ENCODE assay signal across 8 cellular contexts in the genomic region with DNA sequence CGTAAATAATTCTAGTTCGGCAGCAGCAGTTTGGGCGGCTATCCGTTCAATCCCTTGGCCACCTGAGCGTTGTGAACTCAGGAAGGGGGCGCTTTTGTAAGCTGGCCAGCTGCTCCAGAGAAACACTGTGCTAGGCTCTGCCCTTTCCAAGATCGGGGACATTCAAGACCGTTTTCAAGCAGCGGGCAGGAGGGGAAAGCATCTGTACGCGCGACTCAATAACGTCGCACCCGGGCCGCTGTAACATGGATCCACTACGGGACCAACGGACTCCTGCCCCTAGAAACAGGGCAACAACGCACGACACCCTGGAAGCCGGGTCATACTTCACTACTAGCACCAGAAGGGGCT. TPM values are rescaled to one million over a fixed set of nuclear protein-coding genes. Genes with fewer than 3 reads are reported as not detected.
DNase-seq lines count a peak whose midpoint lies in the region; ATAC-seq and TF ChIP-seq lines count a peak whose summit lies in the region.

No MANE protein-coding gene starts in this region.

- no peaks in the 10 kb centered on the region for H3K27me3 ChIP-seq in iPS DF 6.9 (ENCODE audit: control insufficient read depth, insufficient read depth, low read length)

- peaks cover 5% of the 10 kb centered on the region; the same call in 1 of the 2 replicates for H3K4me1 ChIP-seq in iPS DF 6.9 (ENCODE audit: control insufficient read depth, insufficient read depth, low read length)

- TF ChIP-seq CTCF in GM12874 (IDR thresholded peaks at IDR 0.05; ENCODE audit: insufficient read depth, low read depth, low read length) = 0 out of 2 replicates have a peak, but pooled peaks have one; percentile 11

- ATAC-seq in stimulated activated memory B cell treated with anti-CD40 and anti-IgM and Interleukin-4, amounts not matched to agents 10 μg/mL and 1 μg/mL and 100 μg/mL, for 72 hours = peak; percentile 28

- peak overlapping the region; percentile 86 for H3K4me3 ChIP-seq in iPS DF 6.9 (ENCODE audit: low read length)

- no peaks in the 10 kb centered on the region for H3K9me3 Mint-ChIP-seq in T-helper 1 cell treated with Interleukin-12 subunit alpha and Interleukin-12 subunit beta and Interleukin-4 antibody, amounts not matched to agents 30 μg/mL and 1 μg/mL, for 36 hours
- no peaks in the 10 kb centered on the region for H3K9me3 Mint-ChIP-seq in stimulated activated memory B cell treated with anti-CD40 and anti-IgM and Interleukin-4, amounts not matched to agents 10 μg/mL and 1 μg/mL and 100 μg/mL, for 72 hours

- no peaks in the 10 kb centered on the region for H3K27me3 Mint-ChIP-seq in T-helper 1 cell treated with Interleukin-12 subunit alpha and Interleukin-12 subunit beta and Interleukin-4 antibody, amounts not matched to agents 30 μg/mL and 1 μg/mL, for 36 hours (ENCODE audit: low read depth)
- no peaks in the 10 kb centered on the region for H3K27me3 Mint-ChIP-seq in stimulated activated memory B cell treated with anti-CD40 and anti-IgM and Interleukin-4, amounts not matched to agents 10 μg/mL and 1 μg/mL and 100 μg/mL, for 72 hours

- no peak overlapping the region for H3K27ac ChIP-seq in iPS DF 6.9 (ENCODE audit: low read length)

- H3K27ac Mint-ChIP-seq in T-helper 1 cell treated with Interleukin-12 subunit alpha and Interleukin-12 subunit beta and Interleukin-4 antibody, amounts not matched to agents 30 μg/mL and 1 μg/mL, for 36 hours = peak overlapping the region; percentile 95
- H3K27ac Mint-ChIP-seq in stimulated activated memory B cell treated with anti-CD40 and anti-IgM and Interleukin-4, amounts not matched to agents 10 μg/mL and 1 μg/mL and 100 μg/mL, for 72 hours = peak overlapping the region; percentile 79

- DNase-seq in A172 (ENCODE audit: low spot score) (peak; percentile 34), HS-27A (ENCODE audit: low read depth) (peak; percentile 7), iPS DF 6.9 (ENCODE audit: low read depth, low spot score) (no peak), NCI-H2107 treated with DMSO at 0.1 percent for 48 hours (lab: John Stamatoyannopoulos, UW; ENCODE audit: unreplicated experiment) (no peak), EL (no peak)

- peaks cover 35% of the 10 kb centered on the region for H3K4me1 Mint-ChIP-seq in T-helper 1 cell treated with Interleukin-12 subunit alpha and Interleukin-12 subunit beta and Interleukin-4 antibody, amounts not matched to agents 30 μg/mL and 1 μg/mL, for 36 hours (ENCODE audit: low read depth)
- peaks cover 19% of the 10 kb centered on the region for H3K4me1 Mint-ChIP-seq in stimulated activated memory B cell treated with anti-CD40 and anti-IgM and Interleukin-4, amounts not matched to agents 10 μg/mL and 1 μg/mL and 100 μg/mL, for 72 hours

- H3K9me3 ChIP-seq in iPS DF 6.9 (ENCODE audit: control insufficient read depth, insufficient read depth, low read length) = no peaks in the 10 kb centered on the region

- H3K4me3 Mint-ChIP-seq in T-helper 1 cell treated with Interleukin-12 subunit alpha and Interleukin-12 subunit beta and Interleukin-4 antibody, amounts not matched to agents 30 μg/mL and 1 μg/mL, for 36 hours = peak overlapping the region; percentile 97
- peak overlapping the region; percentile 96 for H3K4me3 Mint-ChIP-seq in stimulated activated memory B cell treated with anti-CD40 and anti-IgM and Interleukin-4, amounts not matched to agents 10 μg/mL and 1 μg/mL and 100 μg/mL, for 72 hours

- WGBS in iPS DF 6.9 (ENCODE audit: insufficient coverage, insufficient read length) = no CpG with 5 or more reads among the region's 21 CpGs

- H3K36me3 Mint-ChIP-seq in T-helper 1 cell treated with Interleukin-12 subunit alpha and Interleukin-12 subunit beta and Interleukin-4 antibody, amounts not matched to agents 30 μg/mL and 1 μg/mL, for 36 hours (ENCODE audit: low read depth) = peaks cover 17% of the 10 kb centered on the region
- H3K36me3 Mint-ChIP-seq in stimulated activated memory B cell treated with anti-CD40 and anti-IgM and Interleukin-4, amounts not matched to agents 10 μg/mL and 1 μg/mL and 100 μg/mL, for 72 hours = no peaks in the 10 kb centered on the region

- peaks cover 4% of the 10 kb centered on the region; the same call in 1 of the 2 replicates for H3K36me3 ChIP-seq in iPS DF 6.9 (ENCODE audit: control insufficient read depth, insufficient read depth, low read length)

RNA-seq across cellular contexts. Expression of gene TOP2A, which starts 0.5 kb away (rescaled TPM):
- total RNA-seq in A172 (2014; rRNA removed; shearing (Covaris generic)) = 227 and 241 TPM in 2 replicates

RNA-seq across cellular contexts. Expression of gene IGFBP4, which starts 26.0 kb away (rescaled TPM):
- 2.9 and 6.6 TPM in 2 replicates for total RNA-seq in A172 (2014; rRNA removed; shearing (Covaris generic))

RNA-seq across cellular contexts. Expression of gene GJD3, which starts 52.7 kb away (rescaled TPM):
- not detected in 2 replicates for total RNA-seq in A172 (2014; rRNA removed; shearing (Covaris generic))

Comparison
In these comparisons a context has a peak if more than half of its experiments do, and no peak if none do; other contexts are left out.
1. DNase-seq: peak in A172 (single experiment) and HS-27A (single experiment); none in iPS DF 6.9 (single experiment), NCI-H2107 treated with DMSO at 0.1 percent for 48 hours (single experiment) and EL (single experiment).